In the genomic region with DNA sequence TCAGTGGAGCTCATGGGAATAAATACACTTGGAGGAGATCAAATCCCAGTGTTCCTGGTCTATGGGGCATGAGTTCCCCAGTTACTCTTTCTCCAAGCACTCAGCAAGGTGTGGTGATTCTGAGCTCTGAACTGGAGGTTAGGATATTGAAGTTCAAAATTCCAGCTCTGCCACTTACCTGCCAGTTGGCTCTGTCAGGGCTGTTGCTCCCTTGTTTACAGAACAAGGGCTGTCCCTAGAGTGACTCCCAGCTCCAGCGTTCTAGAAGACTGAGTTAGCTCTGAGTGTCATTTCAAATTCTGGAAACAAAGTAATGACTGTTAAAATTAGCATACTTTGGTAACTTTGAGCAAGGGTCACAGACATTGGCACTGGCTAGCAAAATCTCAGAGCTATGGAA, we compare ENCODE assay signal across 19 cellular contexts.
DNase-seq lines count a peak whose midpoint lies in the region; ATAC-seq and TF ChIP-seq lines count a peak whose summit lies in the region.
"Had no signal": no experiment of that assay in that cellular context is flagged by ENCODE, and none has a peak within 500 bp of the region (broad histone marks: within the 10 kb centered on the region; RNA-seq: fewer than 3 reads in every experiment).

No MANE protein-coding gene starts in this region.

- DNase-seq in PC-3, result peak; percentile 84
- no peak for DNase-seq in epithelial cell of prostate (ENCODE audit: low read depth, low spot score)
- peak; percentile 55 for DNase-seq in transverse colon
- DNase-seq in SJCRH30, result no peak
- no peak for DNase-seq in iPS-NIHi11 (ENCODE audit: low spot score)
- DNase-seq: activated gamma-delta T cell treated with Interleukin-2 at 50 U/mL for 16 hours; aorta; DND-41; H7; mesendoderm; NCI-H2107; NCI-H748 treated with DMSO at 0.1 percent for 48 hours; stimulated activated naive CD8-positive, alpha-beta T cell treated with anti-CD3 and anti-CD28 coated beads, Interleukin-15, amount 100 ng/mL, for 72 hours had no signal

- H3K9me3 ChIP-seq in PC-3 (ENCODE audit: low read length) (no peaks in the 10 kb centered on the region), muscle layer of colon (ENCODE audit: low read length) (no peaks in the 10 kb centered on the region), transverse colon (no peaks in the 10 kb centered on the region), SJCRH30 (replicated peaks) (no peaks in the 10 kb centered on the region)
- H3K9me3 ChIP-seq: BLaER1, MG63 had no signal

- in situ Hi-C loops in transverse colon (cut with MboI; ENCODE audit: low pct_ligation_motif_present in 1 of 4, low pct_unique_long_range_greater_than_20kb in 1 of 4, low sequenced_read_pairs in 3 of 4), result loop anchor here in 1 of 4 donors (25.0 kb wide), 1 partner anchor 860 kb away; no protein-coding TSS in a partner anchor

- H3K9ac ChIP-seq in PC-3 (ENCODE audit: low read length) (peak overlapping the region; percentile 53), muscle layer of colon (ENCODE audit: low read length) (no peak overlapping the region)
- H3K9ac ChIP-seq: BLaER1 had no signal

- peak overlapping the region; percentile 45; the same call in 1 of the 2 replicates for H3K4me3 ChIP-seq in PC-3 (ENCODE audit: low read length)
- H3K4me3 ChIP-seq in muscle layer of colon (ENCODE audit: low read depth in 1 of 2, low read length in 2 of 2), result no peak overlapping the region
- no peak overlapping the region for H3K4me3 ChIP-seq in transverse colon
- H3K4me3 ChIP-seq in SJCRH30, result no peak overlapping the region
- H3K4me3 ChIP-seq: BLaER1, MG63, Peyer's patch had no signal

- H3K9me2 ChIP-seq in PC-3 (replicated peaks; ENCODE audit: low read length), result no peaks in the 10 kb centered on the region

- no peaks in the 10 kb centered on the region for H3K27me3 ChIP-seq in PC-3 (ENCODE audit: low read length)
- H3K27me3 ChIP-seq in muscle layer of colon (ENCODE audit: control insufficient read depth in 1 of 2, insufficient read depth in 2 of 2, low read length in 2 of 2), result no peaks in the 10 kb centered on the region
- no peaks in the 10 kb centered on the region for H3K27me3 ChIP-seq in transverse colon
- no peaks in the 10 kb centered on the region for H3K27me3 ChIP-seq in SJCRH30
- H3K27me3 ChIP-seq: MG63, Peyer's patch had no signal

- H4K20me1 ChIP-seq in PC-3 (ENCODE audit: low read length), result no peaks in the 10 kb centered on the region

- H3K4me1 ChIP-seq in PC-3 (ENCODE audit: insufficient read depth, low read length), result peaks cover 66% of the 10 kb centered on the region
- H3K4me1 ChIP-seq in muscle layer of colon (ENCODE audit: insufficient read depth, low read length), result peaks cover 49% of the 10 kb centered on the region
- peaks cover 13 to 60% (median 33%) of the 10 kb centered on the region in 4 donors for H3K4me1 ChIP-seq in transverse colon
- H3K4me1 ChIP-seq in SJCRH30, result peaks cover 28% of the 10 kb centered on the region

- H3K27ac ChIP-seq in PC-3 (ENCODE audit: low read length), result peak overlapping the region; percentile 92
- H3K27ac ChIP-seq in epithelial cell of prostate, result peak overlapping the region; percentile 62
- H3K27ac ChIP-seq in muscle layer of colon (ENCODE audit: low read depth, low read length), result peak overlapping the region; percentile 35
- H3K27ac ChIP-seq in transverse colon, result peak overlapping the region; percentile 72 to 97 (median 76)
- no peak overlapping the region for H3K27ac ChIP-seq in SJCRH30
- H3K27ac ChIP-seq: BLaER1 had no signal

- WGBS in transverse colon (ENCODE audit: low coverage in 1 of 2), 2 donors, result 22% methylated on average over 1 of the region's 1 CpG; no CpG with 5 or more reads in 1 of the 2 donors

- no peak for TF ChIP-seq EP300 in transverse colon (IDR thresholded peaks at IDR 0.05; ENCODE audit: low read depth)

- no TSS peak for BruUV-seq in PC-3 (replicated peaks; lab: Mats Ljungman, UMichigan)

- no peaks in the 10 kb centered on the region for H3K36me3 ChIP-seq in PC-3 (ENCODE audit: low read depth, low read length)
- no peaks in the 10 kb centered on the region for H3K36me3 ChIP-seq in muscle layer of colon (ENCODE audit: insufficient read depth, low read length)
- no peaks in the 10 kb centered on the region for H3K36me3 ChIP-seq in transverse colon
- no peaks in the 10 kb centered on the region for H3K36me3 ChIP-seq in SJCRH30
- H3K36me3 ChIP-seq: BLaER1, MG63, Peyer's patch had no signal

- intact Hi-C loops in PC-3 (cut with micrococcal nuclease) (loop anchor here (1.0 kb wide), 1 partner anchor 27 kb away; no protein-coding TSS in a partner anchor), transverse colon (cut with DNase I; ENCODE audit: low total_unique reads) (no loop called here)

- peak overlapping the region; percentile 66 for H3K4me2 ChIP-seq in PC-3 (ENCODE audit: low read length)
- H3K4me2 ChIP-seq: BLaER1 had no signal

- POLR2A ChIA-PET in PC-3 (lab: Charles Lee; ENCODE audit: unreplicated experiment), result interaction anchor here (0.6 to 1.5 kb wide), 6 partner anchors 15 to 119 kb away, joined by 3 to 25 read pairs (median 6); partner anchors contain the start of genes EIF4G2 and ZBED5

- H2AFZ ChIP-seq in PC-3 (ENCODE audit: low read length), result peak overlapping the region; percentile 33

- no peak for TF ChIP-seq CTCF in PC-3 (conservative IDR thresholded peaks at IDR 0.05; ENCODE audit: low read depth, low read length)
- TF ChIP-seq CTCF in transverse colon (IDR thresholded peaks at IDR 0.05), result no peak

- H3K79me2 ChIP-seq in PC-3 (ENCODE audit: low read length), result peaks cover 15% of the 10 kb centered on the region

- H3F3A ChIP-seq in PC-3 (ENCODE audit: low read length, unreplicated experiment), result peaks cover 11% of the 10 kb centered on the region

- CTCF ChIA-PET in PC-3 (lab: Charles Lee), result interaction anchor here (0.6 to 1.2 kb wide), 4 partner anchors 21 to 135 kb away, joined by 3 to 4 read pairs (median 3); no protein-coding TSS in a partner anchor

- peak; percentile 49 for TF ChIP-seq POLR2A in transverse colon (IDR thresholded peaks at IDR 0.05)

- ATAC-seq in PC-3 (peak; percentile 8), HG03457 (IDR thresholded peaks at IDR 0.05; ENCODE audit: unreplicated experiment) (no peak)
- ATAC-seq: stimulated activated naive CD8-positive, alpha-beta T cell treated with anti-CD3 and anti-CD28 coated beads, Interleukin-15, amount 100 ng/mL, for 72 hours; WTC11 had no signal

Comparison
In these comparisons a context has a peak if more than half of its experiments do, and no peak if none do; other contexts are left out.
1. DNase-seq: peak in PC-3 (single experiment) and transverse colon (single experiment); none in epithelial cell of prostate (single experiment), SJCRH30 (0 of 2) and iPS-NIHi11 (single experiment).